12 cellular contexts compared by ENCODE assay signal in the genomic region with DNA sequence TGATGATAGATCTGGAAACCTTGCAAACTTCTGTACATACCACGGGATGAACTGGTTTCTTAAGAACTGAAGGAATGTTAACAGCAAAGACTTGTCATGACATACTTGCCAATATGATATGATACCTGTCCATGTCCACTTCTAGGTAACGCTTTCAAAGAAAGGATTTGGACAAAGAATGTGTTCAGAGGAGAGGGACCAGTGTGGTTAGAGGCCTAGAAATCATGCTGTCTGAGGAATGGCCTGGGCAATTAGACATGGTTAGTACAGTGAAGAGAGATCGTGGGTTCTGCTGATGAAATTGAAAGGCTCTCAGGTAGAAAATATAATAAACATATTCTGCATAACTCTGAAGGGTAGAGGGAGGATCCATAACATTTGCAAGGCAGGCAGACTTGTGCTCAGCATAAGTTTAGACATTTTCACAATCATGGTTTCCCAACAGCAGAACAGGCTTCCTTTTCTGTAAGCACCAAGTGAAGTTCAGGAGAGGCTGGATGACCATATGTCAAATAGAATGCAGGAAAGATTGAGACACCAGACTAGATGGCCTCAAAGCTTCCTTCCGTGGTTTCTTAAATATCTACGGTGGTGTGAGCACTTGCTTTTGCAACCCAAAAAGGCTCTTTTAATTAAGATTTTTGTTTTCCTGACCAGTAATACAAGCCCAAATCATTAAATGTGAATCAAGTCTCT. TPM values are rescaled to one million over a fixed set of nuclear protein-coding genes. Genes with fewer than 3 reads are reported as not detected.
DNase-seq lines count a peak whose midpoint lies in the region; ATAC-seq and TF ChIP-seq lines count a peak whose summit lies in the region.
"Had no signal": no experiment of that assay in that cellular context is flagged by ENCODE, and none has a peak within 500 bp of the region (broad histone marks: within the 10 kb centered on the region; RNA-seq: fewer than 3 reads in every experiment).

No MANE protein-coding gene starts in this region.

- H3K27me3 Mint-ChIP-seq in CD14-positive monocyte (ENCODE audit: low read depth in 3 of 3) (no peaks in the 10 kb centered on the region), naive B cell (no peaks in the 10 kb centered on the region)

- H3K4me3 Mint-ChIP-seq in CD14-positive monocyte = peak overlapping the region; percentile 53 to 63
- peak overlapping the region in 7 of 8 donors; percentile 40 to 81 (median 55) for H3K4me3 Mint-ChIP-seq in naive B cell
- H3K4me3 Mint-ChIP-seq: brain, WTC11 had no signal

- H3K36me3 Mint-ChIP-seq in CD14-positive monocyte (peaks cover 66 to 75% of the 10 kb centered on the region in 2 donors), naive B cell (peaks cover 33 to 35% of the 10 kb centered on the region in 2 donors)
- H3K36me3 Mint-ChIP-seq in activated naive CD4-positive, alpha-beta T cell treated with anti-CD3 and anti-CD28 coated beads, Interleukin-2, amount 50 U/mL, for 72 hours = peaks cover 53 to 56% of the 10 kb centered on the region in 2 donors

- H3K4me1 Mint-ChIP-seq in CD14-positive monocyte (peaks cover 96% of the 10 kb centered on the region), naive B cell (peaks cover 70 to 97% (median 89%) of the 10 kb centered on the region in 3 donors)

- DNase-seq in CD14-positive monocyte (ENCODE audit: low spot score) (peak; percentile 43), Kasumi-1 (lab: John Stamatoyannopoulos, UW) (peak; percentile 98), naive B cell (no peak)
- no peak for DNase-seq in activated naive CD4-positive, alpha-beta T cell treated with anti-CD3 and anti-CD28 coated beads, Interleukin-2, amount 50 U/mL, for 72 hours (ENCODE audit: low spot score in 2 of 2)
- DNase-seq in stimulated activated CD4-positive, alpha-beta T cell treated with anti-CD3 and anti-CD28 coated beads, Interleukin-2, amount 100 ng/mL, for 24 hours = no peak
- DNase-seq: NCI-H748 treated with DMSO at 0.1 percent for 48 hours had no signal

- H3K9me3 Mint-ChIP-seq in CD14-positive monocyte = no peaks in the 10 kb centered on the region
- H3K9me3 Mint-ChIP-seq in activated naive CD4-positive, alpha-beta T cell treated with anti-CD3 and anti-CD28 coated beads, Interleukin-2, amount 50 U/mL, for 72 hours = peaks cover 0 to 6% of the 10 kb centered on the region in 2 donors
- no peaks in the 10 kb centered on the region for H3K9me3 Mint-ChIP-seq in naive B cell
- H3K9me3 Mint-ChIP-seq: brain, WTC11 had no signal

- ATAC-seq in activated naive CD4-positive, alpha-beta T cell treated with anti-CD3 and anti-CD28 coated beads, Interleukin-2, amount 50 U/mL, for 72 hours = no peak
- ATAC-seq in naive B cell (ENCODE audit: low read depth in 2 of 2) = no peak
- no peak for ATAC-seq in HG03025 (IDR thresholded peaks at IDR 0.05; ENCODE audit: low FRiP score, unreplicated experiment)
- no peak for ATAC-seq in GM18498 (IDR thresholded peaks at IDR 0.05; ENCODE audit: unreplicated experiment)
- ATAC-seq in HG02763 (IDR thresholded peaks at IDR 0.05; ENCODE audit: unreplicated experiment) = no peak
- ATAC-seq: WTC11 had no signal

- peak overlapping the region; percentile 81 to 93 (median 86) for H3K27ac Mint-ChIP-seq in CD14-positive monocyte
- peak overlapping the region; percentile 97 to 100 for H3K27ac Mint-ChIP-seq in activated naive CD4-positive, alpha-beta T cell treated with anti-CD3 and anti-CD28 coated beads, Interleukin-2, amount 50 U/mL, for 72 hours
- peak overlapping the region; percentile 69 to 97 (median 92) for H3K27ac Mint-ChIP-seq in naive B cell
- H3K27ac Mint-ChIP-seq: brain, WTC11 had no signal

- TF ChIP-seq CTCF in CD14-positive monocyte (IDR thresholded peaks at IDR 0.05) = no peak

- intact Hi-C loops in CD14-positive monocyte (cut with micrococcal nuclease) = loop anchor here in 1 of 2 donors (5.0 to 10.0 kb wide), 2 partner anchors 39 to 898 kb away; a partner anchor contains a TSS

RNA-seq across cellular contexts. Expression of a gene that starts 39.9 kb away (rescaled TPM):
- polyA plus RNA-seq in CD14-positive monocyte = 10 to 100 TPM; 46.6 to 60.3 TPM
- 10 to 100 TPM; 45.0 to 74.1 TPM for total RNA-seq in activated naive CD4-positive, alpha-beta T cell treated with anti-CD3 and anti-CD28 coated beads, Interleukin-2, amount 50 U/mL, for 72 hours
- 100 to 1,000 TPM in 5 of 6 donors, 10 to 100 TPM in 1; 99.4 to 169 (median 116) TPM for polyA plus RNA-seq in naive B cell (ENCODE audit: low read depth in 6 of 6)
- polyA plus RNA-seq: neural cell had no signal

Comparison
In these comparisons a context has a peak if more than half of its experiments do, and no peak if none do; other contexts are left out.
1. DNase-seq: peak in CD14-positive monocyte (single experiment) and Kasumi-1 (2 of 2); none in activated naive CD4-positive, alpha-beta T cell treated with anti-CD3 and anti-CD28 coated beads, Interleukin-2, amount 50 U/mL, for 72 hours (0 of 2), naive B cell (single experiment) and stimulated activated CD4-positive, alpha-beta T cell treated with anti-CD3 and anti-CD28 coated beads, Interleukin-2, amount 100 ng/mL, for 24 hours (0 of 2).
2. Peak in every context shown above with its lines, with median percentiles within 50 percentile points of each other: H3K27ac Mint-ChIP-seq.